ENCODE assay signal across 8 cellular contexts in the genomic region with DNA sequence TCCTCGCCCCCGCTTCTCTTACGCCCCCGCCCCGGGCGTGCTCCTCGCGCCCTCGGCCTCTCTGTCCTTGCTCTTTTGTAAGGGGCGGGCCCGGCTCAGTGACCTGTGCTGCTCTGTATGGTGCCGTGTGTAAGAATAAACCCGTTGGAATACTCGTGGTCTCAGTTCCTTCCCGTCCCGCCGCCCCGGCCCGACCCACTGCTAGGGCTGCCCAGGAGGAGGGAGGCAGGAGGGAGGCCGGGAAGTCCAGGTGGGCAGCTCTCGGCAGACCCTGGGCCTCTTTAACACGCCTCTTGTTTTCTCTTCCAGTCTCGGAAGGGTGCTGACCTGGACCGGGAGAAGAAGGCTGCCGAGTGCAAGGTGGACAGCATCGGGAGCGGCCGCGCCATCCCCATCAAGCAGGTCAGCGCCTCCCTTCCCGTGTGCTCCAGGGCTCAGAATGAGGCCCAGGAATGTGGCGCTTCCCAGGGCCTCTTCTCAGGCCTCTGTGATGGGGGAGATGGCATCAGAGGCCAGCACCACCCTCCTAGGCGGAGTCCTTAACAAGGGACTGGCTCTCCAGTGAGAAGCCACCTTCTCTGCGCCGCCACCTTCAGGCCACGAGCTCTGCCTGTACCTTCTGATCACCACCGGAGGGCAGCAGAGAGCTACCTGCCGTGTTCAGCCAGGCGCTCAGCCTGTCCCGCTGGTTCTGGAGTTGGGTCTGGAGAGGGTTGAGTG. TPM values are rescaled to one million over a fixed set of nuclear protein-coding genes. Genes with fewer than 3 reads are reported as not detected.
A peak's percentile ranks its signal among the peaks of the same experiment; 100 is the strongest.
DNase-seq lines count a peak whose midpoint lies in the region; ATAC-seq and TF ChIP-seq lines count a peak whose summit lies in the region.

No MANE protein-coding gene starts in this region.

- peak; percentile 82 for ATAC-seq in GM18867 (IDR thresholded peaks at IDR 0.05; ENCODE audit: unreplicated experiment)
- ATAC-seq in HG03196 (IDR thresholded peaks at IDR 0.05; ENCODE audit: unreplicated experiment), result peak; percentile 67
- peak; percentile 95 for ATAC-seq in left lung

- peaks cover 0 to 94% of the 10 kb centered on the region in 2 donors for H3K36me3 ChIP-seq in left lung

- H3K9me3 ChIP-seq in AG04450 (ENCODE audit: control insufficient read depth, insufficient read depth, low read length) (no peaks in the 10 kb centered on the region; the same call in 1 of the 2 replicates), left lung (no peaks in the 10 kb centered on the region)

- TF ChIP-seq CTCF in AG04450 (IDR thresholded peaks at IDR 0.05; ENCODE audit: low read depth, low read length) (peak; percentile 99), left lung (IDR thresholded peaks at IDR 0.05) (peak; percentile 96)

- POLR2A ChIA-PET in AG04450 (lab: Yijun Ruan, JAX), result no interaction called here

- H3K27me3 ChIP-seq in AG04450 (ENCODE audit: control insufficient read depth, insufficient read depth, low read length), result no peaks in the 10 kb centered on the region
- no peaks in the 10 kb centered on the region for H3K27me3 ChIP-seq in left lung

- CTCF ChIA-PET in AG04450 (lab: Charles Lee), result interaction anchor here (0.6 to 4.0 kb wide), 27 partner anchors 8 to 325 kb away, joined by 3 to 21 read pairs (median 4); a partner anchor contains a TSS

- H3K4me3 ChIP-seq in AG04450 (ENCODE audit: low read depth, low read length), result no peak overlapping the region
- H3K4me3 ChIP-seq in left lung, result no peak overlapping the region

- intact Hi-C loops in left lung (cut with DNase I), result loop anchor here in 1 of 2 donors (5.0 kb wide), 1 partner anchor 179 kb away; no protein-coding TSS in a partner anchor

- H3K27ac ChIP-seq in AG04450 (ENCODE audit: low read depth, low read length), result no peak overlapping the region
- H3K27ac ChIP-seq in left lung, result no peak overlapping the region

- DNase-seq in AG04450 (ENCODE audit: low read depth, low spot score) (peak; percentile 33), NCI-H510A (lab: John Stamatoyannopoulos, UW) (peak; percentile 36), cerebellum (ENCODE audit: low spot score) (peak; percentile 93), left lung (peak; percentile 89 to 93)
- peak; percentile 81 to 83 for DNase-seq in activated CD4-positive, alpha-beta T cell treated with anti-CD3 and anti-CD28 coated beads for 24 hours (ENCODE audit: low read depth in 2 of 2)
- peak; percentile 46 to 74 (median 69) for DNase-seq in stimulated activated CD4-positive, alpha-beta T cell treated with anti-CD3 and anti-CD28 coated beads, TNF-alpha, amount 100 ng/mL, for 1 hour (ENCODE audit: low read depth in 3 of 3, low spot score in 1 of 3)

- H3K4me1 ChIP-seq in left lung, result peaks cover 10 to 14% of the 10 kb centered on the region in 2 donors

RNA-seq across cellular contexts. Expression of a gene that starts 37.4 kb away (rescaled TPM):
- polyA plus RNA-seq in AG04450 (2011; rRNA removed), result 41.6 and 44.6 TPM in 2 replicates
- 44.7 and 64.4 TPM in 2 replicates for polyA minus RNA-seq in AG04450 (2011; rRNA and poly(A)+ RNA removed)
- 69.8 TPM for total RNA-seq in cerebellum
- total RNA-seq in left lung, result 100 to 1,000 TPM; 161 to 167 TPM

RNA-seq across cellular contexts. Expression of a gene that starts 40.4 kb away (rescaled TPM):
- polyA plus RNA-seq in AG04450 (2011; rRNA removed), result 9.7 and 11.3 TPM in 2 replicates
- 2.3 and 3.9 TPM in 2 replicates for polyA minus RNA-seq in AG04450 (2011; rRNA and poly(A)+ RNA removed)
- total RNA-seq in cerebellum, result 7.6 TPM
- 10 to 100 TPM; 39.6 to 49.1 TPM for total RNA-seq in left lung

RNA-seq across cellular contexts. Expression of a gene that starts 43.0 kb away (rescaled TPM):
- polyA plus RNA-seq in AG04450 (2011; rRNA removed), result 44.1 and 59.9 TPM in 2 replicates
- polyA minus RNA-seq in AG04450 (2011; rRNA and poly(A)+ RNA removed), result 45.5 and 61.4 TPM in 2 replicates
- total RNA-seq in cerebellum (26.5 TPM), left lung (10 to 100 TPM; 63.5 to 65.7 TPM)

RNA-seq across cellular contexts. Expression of a gene that starts 43.8 kb away (rescaled TPM):
- not detected in 2 replicates for polyA plus RNA-seq in AG04450 (2011; rRNA removed)
- not detected in 2 replicates for polyA minus RNA-seq in AG04450 (2011; rRNA and poly(A)+ RNA removed)
- not detected for total RNA-seq in cerebellum
- total RNA-seq in left lung, result not detected

Comparison
In these comparisons a context has a peak if more than half of its experiments do, and no peak if none do; other contexts are left out.
1. DNase-seq: peak in every context shown above with its lines; median percentile 93 in cerebellum; 91 in left lung; 82 in activated CD4-positive, alpha-beta T cell treated with anti-CD3 and anti-CD28 coated beads for 24 hours; 69 in stimulated activated CD4-positive, alpha-beta T cell treated with anti-CD3 and anti-CD28 coated beads, TNF-alpha, amount 100 ng/mL, for 1 hour; 36 in NCI-H510A; 33 in AG04450.